Comparison of ENCODE assay signal across 9 cellular contexts in genomic region chr18:7273301-7273911, GRCh38. TPM values are rescaled to one million over a fixed set of nuclear protein-coding genes. Genes with fewer than 3 reads are reported as not detected.
DNase-seq lines count a peak whose midpoint lies in the region; ATAC-seq and TF ChIP-seq lines count a peak whose summit lies in the region.
"Had no signal": no experiment of that assay in that cellular context is flagged by ENCODE, and none has a peak within 500 bp of the region (broad histone marks: within the 10 kb centered on the region; RNA-seq: fewer than 3 reads in every experiment).

No MANE protein-coding gene starts in this region.

- peaks cover 47% of the 10 kb centered on the region for H3K4me1 Mint-ChIP-seq in endodermal cell
- no peaks in the 10 kb centered on the region for H3K4me1 Mint-ChIP-seq in stimulated activated memory B cell treated with anti-CD40 and anti-IgM and Interleukin-4, amounts not matched to agents 10 μg/mL and 1 μg/mL and 100 μg/mL, for 72 hours

- 81 to 89% methylated on average over 11 to 12 of the region's 12 CpGs for WGBS in endodermal cell (ENCODE audit: insufficient coverage in 1 of 2, insufficient read length in 1 of 2), 2 experiments
- 51% methylated on average over 9 of the region's 12 CpGs for WGBS in mesenchymal stem cell

- H4K91ac ChIP-seq in mesenchymal stem cell (ENCODE audit: low read length) = no peak overlapping the region

- H2BK5ac ChIP-seq in mesenchymal stem cell (ENCODE audit: low read depth, low read length, poor library complexity, severe bottlenecking) = no peak overlapping the region

- no peaks in the 10 kb centered on the region for H3K79me1 ChIP-seq in mesenchymal stem cell (replicated peaks; ENCODE audit: low read length, poor library complexity, severe bottlenecking)

- H2AK5ac ChIP-seq in mesenchymal stem cell (ENCODE audit: low read length, severe bottlenecking) = no peak overlapping the region

- H3K27ac ChIP-seq in endodermal cell (ENCODE audit: low read depth, low read length) (no peak overlapping the region), mesenchymal stem cell (ENCODE audit: low read length, poor library complexity, severe bottlenecking) (no peak overlapping the region), upper lobe of right lung (peak overlapping the region; percentile 72)

- peaks cover 22% of the 10 kb centered on the region for H3K4me1 ChIP-seq in endodermal cell (ENCODE audit: control insufficient read depth, insufficient read depth, low read length)
- H3K4me1 ChIP-seq in mesenchymal stem cell (ENCODE audit: control insufficient read depth, insufficient read depth, low read depth, low read length) = peaks cover 9% of the 10 kb centered on the region
- H3K4me1 ChIP-seq in upper lobe of right lung = peaks cover 15% of the 10 kb centered on the region

- no peak overlapping the region for H2BK120ac ChIP-seq in mesenchymal stem cell (ENCODE audit: low read depth, low read length)

- intact Hi-C loops in upper lobe of right lung (cut with DNase I) = loop anchor here (10.0 kb wide), 1 partner anchor 291 kb away; the partner anchor contains the start of gene PTPRM

- no peak overlapping the region for H4K8ac ChIP-seq in mesenchymal stem cell (ENCODE audit: low read length)

- H3K27me3 Mint-ChIP-seq in endodermal cell (ENCODE audit: insufficient read depth) = no peaks in the 10 kb centered on the region
- no peaks in the 10 kb centered on the region for H3K27me3 Mint-ChIP-seq in stimulated activated memory B cell treated with anti-CD40 and anti-IgM and Interleukin-4, amounts not matched to agents 10 μg/mL and 1 μg/mL and 100 μg/mL, for 72 hours

- H3K4me3 ChIP-seq in endodermal cell (ENCODE audit: low read length) (no peak overlapping the region), mesenchymal stem cell (ENCODE audit: insufficient read depth in 1 of 2, low read depth in 1 of 2, low read length in 2 of 2) (peak overlapping the region in 1 of 2 experiments; percentile 13), upper lobe of right lung (peak overlapping the region; percentile 19)

- H3K36me3 ChIP-seq in endodermal cell (ENCODE audit: control insufficient read depth, insufficient read depth, low read length) (no peaks in the 10 kb centered on the region), mesenchymal stem cell (ENCODE audit: control insufficient read depth in 1 of 2, insufficient read depth in 2 of 2, low read depth in 1 of 2, low read length in 2 of 2) (no peaks in the 10 kb centered on the region), upper lobe of right lung (no peaks in the 10 kb centered on the region)

- no peak overlapping the region for H3K4ac ChIP-seq in mesenchymal stem cell (ENCODE audit: low read depth in 1 of 2, low read length in 2 of 2)

- H3K9me3 Mint-ChIP-seq in endodermal cell = no peaks in the 10 kb centered on the region
- H3K9me3 Mint-ChIP-seq in stimulated activated memory B cell treated with anti-CD40 and anti-IgM and Interleukin-4, amounts not matched to agents 10 μg/mL and 1 μg/mL and 100 μg/mL, for 72 hours = peaks cover 15% of the 10 kb centered on the region

- ATAC-seq in upper lobe of right lung = peak; percentile 89
- no peak for ATAC-seq in stimulated activated memory B cell treated with anti-CD40 and anti-IgM and Interleukin-4, amounts not matched to agents 10 μg/mL and 1 μg/mL and 100 μg/mL, for 72 hours
- no peak for ATAC-seq in GM21360 (IDR thresholded peaks at IDR 0.05; ENCODE audit: unreplicated experiment)

- H3K36me3 Mint-ChIP-seq in endodermal cell (ENCODE audit: low read depth) = no peaks in the 10 kb centered on the region
- no peaks in the 10 kb centered on the region for H3K36me3 Mint-ChIP-seq in stimulated activated memory B cell treated with anti-CD40 and anti-IgM and Interleukin-4, amounts not matched to agents 10 μg/mL and 1 μg/mL and 100 μg/mL, for 72 hours

- no peak overlapping the region for H3K18ac ChIP-seq in mesenchymal stem cell (ENCODE audit: low read depth in 1 of 2, low read length in 2 of 2)

- H3K27ac Mint-ChIP-seq in endodermal cell = peak overlapping the region; percentile 91
- no peak overlapping the region for H3K27ac Mint-ChIP-seq in stimulated activated memory B cell treated with anti-CD40 and anti-IgM and Interleukin-4, amounts not matched to agents 10 μg/mL and 1 μg/mL and 100 μg/mL, for 72 hours

- no peak overlapping the region for H3K14ac ChIP-seq in mesenchymal stem cell (ENCODE audit: low read length in 2 of 2)

- H3K27me3 ChIP-seq in endodermal cell (ENCODE audit: control insufficient read depth, insufficient read depth, low read length, poor library complexity, severe bottlenecking) (no peaks in the 10 kb centered on the region), mesenchymal stem cell (ENCODE audit: control insufficient read depth in 1 of 2, insufficient read depth in 1 of 2, low read length in 2 of 2) (peaks cover 6 to 8% of the 10 kb centered on the region in 2 experiments), upper lobe of right lung (no peaks in the 10 kb centered on the region)

- H3K23ac ChIP-seq in mesenchymal stem cell (ENCODE audit: low read length in 2 of 2) = no peak overlapping the region

- H2BK15ac ChIP-seq in mesenchymal stem cell (ENCODE audit: low read depth, poor library complexity, severe bottlenecking) = no peak overlapping the region

- TF ChIP-seq CTCF in endodermal cell (conservative IDR thresholded peaks at IDR 0.05) (no peak), upper lobe of right lung (IDR thresholded peaks at IDR 0.05) (no peak)

- no peak overlapping the region for H3K9ac ChIP-seq in endodermal cell (ENCODE audit: extremely low read depth, low read length, poor library complexity, severe bottlenecking)
- peak overlapping the region; percentile 55 for H3K9ac ChIP-seq in mesenchymal stem cell (ENCODE audit: low read length)

- H3K4me2 ChIP-seq in mesenchymal stem cell (ENCODE audit: low read length, poor library complexity, severe bottlenecking) = no peak overlapping the region

- DNase-seq in M059J (ENCODE audit: low read depth) = peak; percentile 84
- DNase-seq in endodermal cell = peak; percentile 74
- DNase-seq in mesenchymal stem cell = peak; percentile 74
- DNase-seq in upper lobe of right lung = peak; percentile 82
- DNase-seq in NCI-H510A treated with DMSO at 0.1 percent for 48 hours (lab: John Stamatoyannopoulos, UW) = no peak
- DNase-seq: stimulated activated CD4-positive, alpha-beta T cell treated with anti-CD3 and anti-CD28 coated beads, Interleukin-4, amount 100 ng/mL, for 4 hours had no signal

- H3K9me3 ChIP-seq in endodermal cell (ENCODE audit: control insufficient read depth, low read length) (no peaks in the 10 kb centered on the region), mesenchymal stem cell (ENCODE audit: control insufficient read depth, low read length) (no peaks in the 10 kb centered on the region), upper lobe of right lung (no peaks in the 10 kb centered on the region)

- H2BK12ac ChIP-seq in mesenchymal stem cell (ENCODE audit: low read length in 2 of 2) = peak overlapping the region in 1 of 2 experiments; percentile 6

- H3K4me3 Mint-ChIP-seq in endodermal cell = no peak overlapping the region
- H3K4me3 Mint-ChIP-seq in stimulated activated memory B cell treated with anti-CD40 and anti-IgM and Interleukin-4, amounts not matched to agents 10 μg/mL and 1 μg/mL and 100 μg/mL, for 72 hours = no peak overlapping the region

- peak overlapping the region; percentile 3 for H2AFZ ChIP-seq in mesenchymal stem cell (ENCODE audit: low read depth, low read length)

RNA-seq across cellular contexts. Expression of gene LRRC30, which starts 42.5 kb away (rescaled TPM):
- total RNA-seq in M059J (2014; rRNA removed; shearing (Covaris generic)) = not detected in 2 replicates
- total RNA-seq in endodermal cell (not detected), upper lobe of right lung (not detected)
- polyA plus RNA-seq in endodermal cell (2013, experiment 1 of 2) = not detected
- polyA plus RNA-seq in endodermal cell (2013, experiment 2 of 2) = not detected
- polyA plus RNA-seq in mesenchymal stem cell (2013, experiment 1 of 2) = not detected
- not detected for polyA plus RNA-seq in mesenchymal stem cell (2013, experiment 2 of 2)
- total RNA-seq: frontal cortex had no signal
